9 cellular contexts compared by ENCODE assay signal in the genomic region with DNA sequence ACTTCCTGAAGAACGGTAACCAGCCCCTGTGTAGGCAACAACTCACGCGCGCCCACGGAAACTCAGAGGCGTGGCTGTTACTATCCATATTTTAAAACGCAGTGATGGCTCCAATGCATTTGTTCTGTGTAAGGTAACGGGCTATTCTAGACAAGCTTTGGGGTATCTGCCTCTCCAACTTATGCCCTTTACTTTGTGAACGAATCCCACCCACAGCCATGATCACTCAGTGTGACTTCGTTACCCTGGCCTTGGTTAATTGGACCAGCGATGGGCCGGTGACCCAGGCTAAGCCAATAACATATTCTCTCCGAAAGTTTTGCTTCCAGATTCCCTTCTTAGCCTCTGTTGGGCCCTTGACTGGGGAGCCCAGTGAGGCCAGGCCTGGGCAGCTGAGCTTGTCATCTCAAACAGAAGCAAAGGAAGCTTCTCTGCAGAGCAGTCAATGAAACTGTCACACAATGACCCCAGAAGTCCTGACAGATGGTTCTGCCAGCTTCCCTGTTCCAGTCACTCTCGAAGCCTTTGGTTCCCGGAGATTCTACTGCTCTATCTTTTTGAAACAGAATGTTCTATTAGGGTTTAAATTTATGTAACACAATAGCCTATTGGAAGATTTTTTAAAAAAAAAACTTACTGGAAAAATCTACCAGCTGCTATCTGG. TPM values are rescaled to one million over a fixed set of nuclear protein-coding genes. Genes with fewer than 3 reads are reported as not detected.
A peak's percentile ranks its signal among the peaks of the same experiment; 100 is the strongest.
DNase-seq lines count a peak whose midpoint lies in the region; ATAC-seq and TF ChIP-seq lines count a peak whose summit lies in the region.
"Had no signal": no experiment of that assay in that cellular context is flagged by ENCODE, and none has a peak within 500 bp of the region (broad histone marks: within the 10 kb centered on the region; RNA-seq: fewer than 3 reads in every experiment).

No MANE protein-coding gene starts in this region.

- no peak for TF ChIP-seq POLR2A in prostate gland (IDR thresholded peaks at IDR 0.05)

- peaks cover 48% of the 10 kb centered on the region for H3K4me1 Mint-ChIP-seq in Calu3 (ENCODE audit: low read depth, unreplicated experiment)
- H3K4me1 Mint-ChIP-seq in activated B cell treated with CpG ODN at 0.5 μM for 24 hours = peaks cover 47% of the 10 kb centered on the region

- ATAC-seq in activated B cell treated with CpG ODN at 0.5 μM for 24 hours (ENCODE audit: low read depth) = no peak

- POLR2A ChIA-PET in activated B cell treated with CpG ODN at 0.5 μM for 24 hours (lab: Charles Lee) = interaction anchor here (1.1 to 1.2 kb wide), 2 partner anchors 31 to 33 kb away, joined by 4 to 7 read pairs; partner anchors contain the start of gene ROCK2

- 49% methylated on average over 15 of the region's 15 CpGs for WGBS in prostate gland

- intact Hi-C loops in Calu3 (cut with micrococcal nuclease; ENCODE audit: unreplicated experiment) = loop anchor here (2.0 kb wide), 1 partner anchor 14 kb away; no protein-coding TSS in a partner anchor
- intact Hi-C loops in activated B cell treated with CpG ODN at 0.5 μM for 24 hours (cut with micrococcal nuclease) = no loop called here
- intact Hi-C loops in left ventricle myocardium inferior (cut with micrococcal nuclease) = no loop called here
- intact Hi-C loops in prostate gland (cut with DNase I) = loop anchor here (2.0 kb wide), 1 partner anchor 30 kb away; the partner anchor contains the start of gene ROCK2

- H3K4me3 Mint-ChIP-seq in Calu3 (ENCODE audit: low read depth, unreplicated experiment) (peak overlapping the region; percentile 69), activated B cell treated with CpG ODN at 0.5 μM for 24 hours (no peak overlapping the region)

- H3K27ac ChIP-seq in left ventricle myocardium inferior (replicated peaks) = peak overlapping the region; percentile 84
- peak overlapping the region; percentile 72 to 73 for H3K27ac ChIP-seq in prostate gland

- H3K9me3 ChIP-seq in left ventricle myocardium inferior (replicated peaks) (no peaks in the 10 kb centered on the region), prostate gland (no peaks in the 10 kb centered on the region), BE2C (no peaks in the 10 kb centered on the region)

- no peak for TF ChIP-seq CTCF in Calu3 (IDR thresholded peaks at IDR 0.05; ENCODE audit: unreplicated experiment)
- no peak for TF ChIP-seq CTCF in activated B cell treated with CpG ODN at 0.5 μM for 24 hours (IDR thresholded peaks at IDR 0.05)
- no peak for TF ChIP-seq CTCF in left ventricle myocardium inferior (IDR thresholded peaks at IDR 0.05; ENCODE audit: borderline replicate concordance)
- TF ChIP-seq CTCF in prostate gland (IDR thresholded peaks at IDR 0.05) = no peak
- no peak for TF ChIP-seq CTCF in BE2C (IDR thresholded peaks at IDR 0.05; ENCODE audit: low read depth, low read length)

- H3K4me3 ChIP-seq in left ventricle myocardium inferior (peak overlapping the region; percentile 32), prostate gland (no peak overlapping the region), BE2C (ENCODE audit: low read depth, low read length) (no peak overlapping the region)

- peaks cover 40% of the 10 kb centered on the region for H3K4me1 ChIP-seq in left ventricle myocardium inferior
- no peaks in the 10 kb centered on the region for H3K4me1 ChIP-seq in prostate gland (replicated peaks)
- H3K4me1 ChIP-seq in BE2C = no peaks in the 10 kb centered on the region

- DNase-seq in Calu3 (no peak), activated B cell treated with CpG ODN at 0.5 μM for 24 hours (no peak), left ventricle myocardium inferior (no peak), prostate gland (ENCODE audit: low spot score) (no peak), NCI-H345 treated with DMSO at 0.1 percent for 48 hours (lab: John Stamatoyannopoulos, UW; ENCODE audit: unreplicated experiment) (no peak), GF-D8 (lab: John Stamatoyannopoulos, UW) (no peak), BE2C (no peak), amniotic stem cell (lab: John Stamatoyannopoulos, UW) (no peak)
- DNase-seq: activated CD4-positive, alpha-beta T cell treated with anti-CD3 and anti-CD28 coated beads for 1 hour had no signal

- CTCF ChIA-PET in Calu3 (lab: Charles Lee) = interaction anchor here (0.6 to 1.3 kb wide), 6 partner anchors 13 to 141 kb away, joined by 3 to 13 read pairs (median 4); partner anchors contain the start of gene E2F6
- CTCF ChIA-PET in activated B cell treated with CpG ODN at 0.5 μM for 24 hours (lab: Charles Lee) = no interaction called here

- H3K27me3 ChIP-seq in left ventricle myocardium inferior (ENCODE audit: low read depth) = no peaks in the 10 kb centered on the region
- no peaks in the 10 kb centered on the region for H3K27me3 ChIP-seq in prostate gland (replicated peaks; ENCODE audit: insufficient read depth)
- H3K27me3 ChIP-seq in BE2C = no peaks in the 10 kb centered on the region

- H3K9me3 Mint-ChIP-seq in Calu3 (ENCODE audit: low read depth, unreplicated experiment) (no peaks in the 10 kb centered on the region), activated B cell treated with CpG ODN at 0.5 μM for 24 hours (no peaks in the 10 kb centered on the region)

- H3K27me3 Mint-ChIP-seq in Calu3 (ENCODE audit: unreplicated experiment) = no peaks in the 10 kb centered on the region
- H3K27me3 Mint-ChIP-seq in activated B cell treated with CpG ODN at 0.5 μM for 24 hours = no peaks in the 10 kb centered on the region

- no TSS peak for BruUV-seq in Calu3 (replicated peaks; lab: Mats Ljungman, UMichigan)

- H3K27ac Mint-ChIP-seq in Calu3 (ENCODE audit: unreplicated experiment) (peak overlapping the region; percentile 67), activated B cell treated with CpG ODN at 0.5 μM for 24 hours (peak overlapping the region; percentile 56)

- H3K36me3 ChIP-seq in left ventricle myocardium inferior (no peaks in the 10 kb centered on the region), prostate gland (no peaks in the 10 kb centered on the region), BE2C (no peaks in the 10 kb centered on the region)

- H3K36me3 Mint-ChIP-seq in Calu3 (ENCODE audit: insufficient read depth, unreplicated experiment) (peaks cover 6% of the 10 kb centered on the region), activated B cell treated with CpG ODN at 0.5 μM for 24 hours (ENCODE audit: low read depth) (no peaks in the 10 kb centered on the region)

RNA-seq across cellular contexts. Expression of gene ROCK2, which starts 30.7 kb away (rescaled TPM):
- total RNA-seq in Calu3 (2022) (30.8 and 35.3 TPM in 2 replicates), activated B cell treated with CpG ODN at 0.5 μM for 24 hours (18.5 and 18.8 TPM in 2 replicates), left ventricle myocardium inferior (30.2 TPM), prostate gland (10 to 100 TPM; 29.6 to 32.2 TPM)
- polyA plus RNA-seq in BE2C (2012; ENCODE audit: insufficient read depth, insufficient read length, low read depth) = 4.9 TPM

Comparison
In these comparisons a context has a peak if more than half of its experiments do, and no peak if none do; other contexts are left out.
1. intact Hi-C loops: an anchor here in Calu3 (2.0 kb wide) and prostate gland (2.0 kb wide); none called in activated B cell treated with CpG ODN at 0.5 μM for 24 hours and left ventricle myocardium inferior.